ENCODE assay signal across 11 cellular contexts in the genomic region with DNA sequence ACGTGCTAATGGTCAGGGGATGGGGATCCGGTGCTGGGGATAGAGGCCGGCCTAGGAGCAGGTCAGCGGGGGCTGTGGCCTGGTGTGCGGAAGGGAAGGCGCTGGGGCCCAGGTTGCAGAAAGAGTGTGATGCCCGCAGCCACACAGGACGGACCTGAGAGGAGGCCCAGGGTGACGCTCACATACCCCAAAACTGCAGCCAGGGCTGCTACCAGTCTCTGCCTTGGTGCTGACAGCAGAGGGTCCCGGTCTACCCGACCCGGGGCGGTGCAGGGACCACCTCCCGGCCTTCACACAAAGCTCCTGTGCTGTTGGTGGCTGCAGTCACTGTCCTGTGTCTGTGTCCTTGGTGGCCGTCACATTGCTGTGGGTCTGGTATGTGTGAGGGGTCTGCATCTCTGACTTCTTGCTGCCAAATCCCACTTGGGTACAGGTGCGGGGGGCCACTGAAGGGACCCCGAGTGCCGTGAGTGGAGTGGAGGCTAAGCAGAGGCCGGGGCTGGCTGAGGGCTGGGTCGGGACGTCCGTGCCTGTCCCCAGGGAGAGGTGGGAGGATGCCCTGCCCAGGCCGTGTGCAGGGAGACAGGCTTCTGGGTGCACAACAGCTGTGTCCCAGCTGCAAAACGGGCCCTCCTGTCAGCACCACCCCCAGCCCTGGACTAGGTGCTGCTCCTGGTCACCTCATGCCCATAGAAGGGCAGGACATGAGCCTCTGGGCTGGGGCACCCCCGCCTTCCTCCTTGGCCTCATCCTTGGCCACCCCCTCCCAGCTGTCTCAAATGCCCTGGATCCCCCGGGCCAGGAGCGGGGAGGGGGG. TPM values are rescaled to one million over a fixed set of nuclear protein-coding genes. Genes with fewer than 3 reads are reported as not detected.
DNase-seq lines count a peak whose midpoint lies in the region; ATAC-seq and TF ChIP-seq lines count a peak whose summit lies in the region.
"Had no signal": no experiment of that assay in that cellular context is flagged by ENCODE, and none has a peak within 500 bp of the region (broad histone marks: within the 10 kb centered on the region; RNA-seq: fewer than 3 reads in every experiment).

No MANE protein-coding gene starts in this region.

- H3K9me3 ChIP-seq in upper lobe of right lung (no peaks in the 10 kb centered on the region), aorta (ENCODE audit: control insufficient read depth, low read length) (no peaks in the 10 kb centered on the region)

- peaks cover 52% of the 10 kb centered on the region for H3K4me1 Mint-ChIP-seq in activated naive CD4-positive, alpha-beta T cell treated with anti-CD3 and anti-CD28 coated beads, Interleukin-2, amount 10 ng/mL, durations not matched to agents 7 days and 5 days
- H3K4me1 Mint-ChIP-seq in activated T-helper 2 cell treated with anti-CD3 and anti-CD28 coated beads, Interferon-gamma antibody, Interleukin-2, Interleukin-4, amounts not matched to agents 10 μg/mL and 5 μg/mL and 100 μg/mL, durations not matched to agents 14 hours and 24 hours and 36 hours (ENCODE audit: low read depth): peaks cover 30% of the 10 kb centered on the region
- H3K4me1 Mint-ChIP-seq: neural crest cell had no signal

- in situ Hi-C loops in brain microvascular endothelial cell (cut with HindIII; ENCODE audit: low pct_ligation_motif_present, low sequenced_read_pairs): no loop called here

- peaks cover 3% of the 10 kb centered on the region for H3K27me3 Mint-ChIP-seq in activated naive CD4-positive, alpha-beta T cell treated with anti-CD3 and anti-CD28 coated beads, Interleukin-2, amount 10 ng/mL, durations not matched to agents 7 days and 5 days
- H3K27me3 Mint-ChIP-seq in activated T-helper 2 cell treated with anti-CD3 and anti-CD28 coated beads, Interferon-gamma antibody, Interleukin-2, Interleukin-4, amounts not matched to agents 10 μg/mL and 5 μg/mL and 100 μg/mL, durations not matched to agents 14 hours and 24 hours and 36 hours (ENCODE audit: low read depth): no peaks in the 10 kb centered on the region

- peaks cover 18% of the 10 kb centered on the region for H3K4me1 ChIP-seq in upper lobe of right lung
- no peaks in the 10 kb centered on the region for H3K4me1 ChIP-seq in aorta (ENCODE audit: control insufficient read depth in 1 of 2, insufficient read depth in 2 of 2, low read length in 2 of 2)

- peak overlapping the region; percentile 100 for H3K4me3 Mint-ChIP-seq in activated naive CD4-positive, alpha-beta T cell treated with anti-CD3 and anti-CD28 coated beads, Interleukin-2, amount 10 ng/mL, durations not matched to agents 7 days and 5 days
- H3K4me3 Mint-ChIP-seq in activated T-helper 2 cell treated with anti-CD3 and anti-CD28 coated beads, Interferon-gamma antibody, Interleukin-2, Interleukin-4, amounts not matched to agents 10 μg/mL and 5 μg/mL and 100 μg/mL, durations not matched to agents 14 hours and 24 hours and 36 hours (ENCODE audit: low read depth): peak overlapping the region; percentile 100
- H3K4me3 Mint-ChIP-seq: neural crest cell had no signal

- WGBS in aorta, 2 donors: 82 to 83% methylated on average over 22 to 27 of the region's 27 CpGs

- intact Hi-C loops in activated T-helper 2 cell treated with anti-CD3 and anti-CD28 coated beads, Interferon-gamma antibody, Interleukin-2, Interleukin-4, amounts not matched to agents 10 μg/mL and 5 μg/mL and 100 μg/mL, durations not matched to agents 14 hours and 24 hours and 36 hours (cut with micrococcal nuclease): loop anchor here (2.0 kb wide), 2 partner anchors 16 to 288 kb away; a partner anchor contains a TSS
- intact Hi-C loops in upper lobe of right lung (cut with DNase I) (no loop called here), aorta (cut with DNase I) (no loop called here)

- TF ChIP-seq CTCF in upper lobe of right lung (IDR thresholded peaks at IDR 0.05) (no peak), brain microvascular endothelial cell (IDR thresholded peaks at IDR 0.05; ENCODE audit: low read depth, low read length, missing control alignments) (no peak)

- H3K27ac Mint-ChIP-seq in activated naive CD4-positive, alpha-beta T cell treated with anti-CD3 and anti-CD28 coated beads, Interleukin-2, amount 10 ng/mL, durations not matched to agents 7 days and 5 days: peak overlapping the region; percentile 99
- peak overlapping the region; percentile 99 for H3K27ac Mint-ChIP-seq in activated T-helper 2 cell treated with anti-CD3 and anti-CD28 coated beads, Interferon-gamma antibody, Interleukin-2, Interleukin-4, amounts not matched to agents 10 μg/mL and 5 μg/mL and 100 μg/mL, durations not matched to agents 14 hours and 24 hours and 36 hours

- no peaks in the 10 kb centered on the region for H3K9me3 Mint-ChIP-seq in activated naive CD4-positive, alpha-beta T cell treated with anti-CD3 and anti-CD28 coated beads, Interleukin-2, amount 10 ng/mL, durations not matched to agents 7 days and 5 days
- no peaks in the 10 kb centered on the region for H3K9me3 Mint-ChIP-seq in activated T-helper 2 cell treated with anti-CD3 and anti-CD28 coated beads, Interferon-gamma antibody, Interleukin-2, Interleukin-4, amounts not matched to agents 10 μg/mL and 5 μg/mL and 100 μg/mL, durations not matched to agents 14 hours and 24 hours and 36 hours
- H3K9me3 Mint-ChIP-seq: neural crest cell had no signal

- DNase-seq in activated naive CD4-positive, alpha-beta T cell treated with anti-CD3 and anti-CD28 coated beads, Interleukin-2, amount 10 ng/mL, durations not matched to agents 7 days and 5 days: no peak
- no peak for DNase-seq in activated naive CD4-positive, alpha-beta T cell treated with Interleukin-2 at 50 U/mL for 16 hours
- DNase-seq in activated T-helper 2 cell treated with anti-CD3 and anti-CD28 coated beads, Interferon-gamma antibody, Interleukin-2, Interleukin-4, amounts not matched to agents 10 μg/mL and 5 μg/mL and 100 μg/mL, durations not matched to agents 14 hours and 24 hours and 36 hours (ENCODE audit: low spot score): no peak
- DNase-seq in upper lobe of right lung: no peak
- DNase-seq in aorta: no peak
- no peak for DNase-seq in brain microvascular endothelial cell
- DNase-seq in NCI-H2029 treated with DMSO at 0.1 percent for 48 hours (lab: John Stamatoyannopoulos, UW): no peak
- DNase-seq: erythroblast had no signal

- CTCF ChIA-PET in activated naive CD4-positive, alpha-beta T cell treated with anti-CD3 and anti-CD28 coated beads, Interleukin-2, amount 10 ng/mL, durations not matched to agents 7 days and 5 days (lab: Charles Lee): interaction anchor here (0.8 to 2.8 kb wide), 5 partner anchors 11 to 160 kb away, joined by 3 to 22 read pairs (median 5); no protein-coding TSS in a partner anchor

- peak overlapping the region; percentile 77 for H3K27ac ChIP-seq in upper lobe of right lung
- no peak overlapping the region for H3K27ac ChIP-seq in aorta (ENCODE audit: low read depth in 1 of 2, low read length in 2 of 2)
- no peak overlapping the region for H3K27ac ChIP-seq in brain microvascular endothelial cell

- H3K4me3 ChIP-seq in upper lobe of right lung (peak overlapping the region; percentile 51), aorta (ENCODE audit: low read length in 2 of 2) (no peak overlapping the region), brain microvascular endothelial cell (ENCODE audit: low read depth, low read length) (no peak overlapping the region)

- H3K27me3 ChIP-seq in upper lobe of right lung (no peaks in the 10 kb centered on the region), aorta (ENCODE audit: control insufficient read depth in 1 of 2, insufficient read depth in 2 of 2, low read length in 1 of 2) (no peaks in the 10 kb centered on the region), brain microvascular endothelial cell (replicated peaks) (no peaks in the 10 kb centered on the region)

- ATAC-seq in HG02970 (IDR thresholded peaks at IDR 0.05; ENCODE audit: low FRiP score, unreplicated experiment) (peak; percentile 22), upper lobe of right lung (no peak), aorta (ENCODE audit: low FRiP score) (no peak)

- peaks cover 29% of the 10 kb centered on the region for H3K36me3 Mint-ChIP-seq in activated naive CD4-positive, alpha-beta T cell treated with anti-CD3 and anti-CD28 coated beads, Interleukin-2, amount 10 ng/mL, durations not matched to agents 7 days and 5 days
- peaks cover 32% of the 10 kb centered on the region for H3K36me3 Mint-ChIP-seq in activated T-helper 2 cell treated with anti-CD3 and anti-CD28 coated beads, Interferon-gamma antibody, Interleukin-2, Interleukin-4, amounts not matched to agents 10 μg/mL and 5 μg/mL and 100 μg/mL, durations not matched to agents 14 hours and 24 hours and 36 hours (ENCODE audit: low read depth)

- no peaks in the 10 kb centered on the region for H3K36me3 ChIP-seq in upper lobe of right lung
- no peaks in the 10 kb centered on the region for H3K36me3 ChIP-seq in aorta (ENCODE audit: control insufficient read depth in 1 of 2, insufficient read depth in 2 of 2, low read length in 1 of 2)
- H3K36me3 ChIP-seq in brain microvascular endothelial cell (replicated peaks): no peaks in the 10 kb centered on the region

RNA-seq across cellular contexts. Expression of a gene that starts 1.5 kb away (rescaled TPM):
- 442 and 449 TPM in 2 replicates for total RNA-seq in activated T-helper 2 cell treated with anti-CD3 and anti-CD28 coated beads, Interferon-gamma antibody, Interleukin-2, Interleukin-4, amounts not matched to agents 10 μg/mL and 5 μg/mL and 100 μg/mL, durations not matched to agents 14 hours and 24 hours and 36 hours
- total RNA-seq in upper lobe of right lung (78.2 TPM), aorta (100 to 1,000 TPM in 1 of 2 donors, 10 to 100 TPM in 1; 45.2 to 128 TPM)
- polyA plus RNA-seq in aorta: 10 to 100 TPM; 12.0 to 40.4 TPM
- total RNA-seq: neural crest cell had no signal

RNA-seq across cellular contexts. Expression of a gene that starts 15.6 kb away (rescaled TPM):
- 0.27 TPM in 1 of 2 replicates, not detected in the other for total RNA-seq in activated T-helper 2 cell treated with anti-CD3 and anti-CD28 coated beads, Interferon-gamma antibody, Interleukin-2, Interleukin-4, amounts not matched to agents 10 μg/mL and 5 μg/mL and 100 μg/mL, durations not matched to agents 14 hours and 24 hours and 36 hours
- 6.9 TPM for total RNA-seq in upper lobe of right lung
- total RNA-seq in aorta: 1 to 10 TPM in 1 of 2 donors, under 1 TPM in 1; 0.81 to 2.2 TPM
- under 1 TPM; 0.75 to 0.82 TPM for polyA plus RNA-seq in aorta
- total RNA-seq: neural crest cell had no signal

RNA-seq across cellular contexts. Expression of a gene that starts 19.6 kb away (rescaled TPM):
- not detected in 2 replicates for total RNA-seq in activated T-helper 2 cell treated with anti-CD3 and anti-CD28 coated beads, Interferon-gamma antibody, Interleukin-2, Interleukin-4, amounts not matched to agents 10 μg/mL and 5 μg/mL and 100 μg/mL, durations not matched to agents 14 hours and 24 hours and 36 hours
- total RNA-seq in upper lobe of right lung (12.5 TPM), aorta (under 1 TPM; 0.19 to 0.75 TPM)
- polyA plus RNA-seq in aorta: 10 to 100 TPM in 1 of 2 donors, 1 to 10 TPM in 1; 6.4 to 14.3 TPM
- total RNA-seq: neural crest cell, subcutaneous adipose tissue had no signal

RNA-seq across cellular contexts. Expression of a gene that starts 37.4 kb away (rescaled TPM):
- total RNA-seq in activated T-helper 2 cell treated with anti-CD3 and anti-CD28 coated beads, Interferon-gamma antibody, Interleukin-2, Interleukin-4, amounts not matched to agents 10 μg/mL and 5 μg/mL and 100 μg/mL, durations not matched to agents 14 hours and 24 hours and 36 hours: 0.05 TPM in 1 of 2 replicates, not detected in the other
- total RNA-seq in upper lobe of right lung: not detected
- not detected for total RNA-seq in aorta
- not detected for polyA plus RNA-seq in aorta
- total RNA-seq: neural crest cell, subcutaneous adipose tissue had no signal
